In genomic region chr14:22994762-22995275, GRCh38 we compare ENCODE assay signal across 8 cellular contexts. TPM values are rescaled to one million over a fixed set of nuclear protein-coding genes. Genes with fewer than 3 reads are reported as not detected.
DNase-seq lines count a peak whose midpoint lies in the region; ATAC-seq lines count a peak whose summit lies in the region.

No MANE protein-coding gene starts in this region.

- POLR2A ChIA-PET in activated CD4-positive, alpha-beta T cell treated with anti-CD3 and anti-CD28 coated beads for 36 hours (lab: Charles Lee), result interaction anchor here (0.6 to 1.5 kb wide), 5 partner anchors 12 to 108 kb away, joined by 3 to 12 read pairs (median 4); partner anchors contain the start of gene PRMT5

- H3K9me3 Mint-ChIP-seq in activated CD4-positive, alpha-beta T cell treated with anti-CD3 and anti-CD28 coated beads for 36 hours (ENCODE audit: low read depth), result no peaks in the 10 kb centered on the region

- ATAC-seq in activated CD4-positive, alpha-beta T cell treated with anti-CD3 and anti-CD28 coated beads for 36 hours, result peak; percentile 78
- no peak for ATAC-seq in esophagus mucosa

- no peaks in the 10 kb centered on the region for H3K4me1 Mint-ChIP-seq in activated CD4-positive, alpha-beta T cell treated with anti-CD3 and anti-CD28 coated beads for 36 hours

- H3K27me3 Mint-ChIP-seq in activated CD4-positive, alpha-beta T cell treated with anti-CD3 and anti-CD28 coated beads for 36 hours, result no peaks in the 10 kb centered on the region

- CTCF ChIA-PET in activated CD4-positive, alpha-beta T cell treated with anti-CD3 and anti-CD28 coated beads for 36 hours (lab: Charles Lee), result interaction anchor here (0.5 to 18.1 kb wide), 29 partner anchors 9 to 306 kb away, joined by 3 to 751 read pairs (median 4); partner anchors contain the start of genes ACIN1, AJUBA, C14orf119 and CDH24

- no peak overlapping the region for H3K27ac Mint-ChIP-seq in activated CD4-positive, alpha-beta T cell treated with anti-CD3 and anti-CD28 coated beads for 36 hours

- intact Hi-C loops in activated CD4-positive, alpha-beta T cell treated with anti-CD3 and anti-CD28 coated beads for 36 hours (cut with DNase I, micrococcal nuclease), result loop anchor here (1.0 to 2.0 kb wide), 2 partner anchors 63 to 64 kb away; no protein-coding TSS in a partner anchor

- H3K36me3 Mint-ChIP-seq in activated CD4-positive, alpha-beta T cell treated with anti-CD3 and anti-CD28 coated beads for 36 hours (ENCODE audit: low read depth), result no peaks in the 10 kb centered on the region

- peak; percentile 59 for DNase-seq in activated CD4-positive, alpha-beta T cell treated with anti-CD3 and anti-CD28 coated beads for 36 hours
- no peak for DNase-seq in activated CD4-positive, alpha-beta T cell treated with anti-CD3 and anti-CD28 coated beads for 1 hour
- DNase-seq in NCI-H2171 treated with DMSO at 0.1 percent for 48 hours (lab: John Stamatoyannopoulos, UW) (peak; percentile 90), amniotic epithelial cell (ENCODE audit: low read depth) (peak; percentile 45), islet precursor cell (peak; percentile 75), superior temporal gyrus (ENCODE audit: extremely low spot score) (peak; percentile 33), NCI-H128 (lab: John Stamatoyannopoulos, UW; ENCODE audit: unreplicated experiment) (no peak)

- H3K4me3 Mint-ChIP-seq in activated CD4-positive, alpha-beta T cell treated with anti-CD3 and anti-CD28 coated beads for 36 hours, result no peak overlapping the region

RNA-seq across cellular contexts. Expression of gene AJUBA, which starts 12.5 kb away (rescaled TPM):
- total RNA-seq in activated CD4-positive, alpha-beta T cell treated with anti-CD3 and anti-CD28 coated beads for 36 hours, result 1 to 10 TPM; 2.9 to 3.2 TPM
- 26.6 TPM for total RNA-seq in esophagus mucosa

RNA-seq across cellular contexts. Expression of gene C14orf93, which starts 15.1 kb away (rescaled TPM):
- total RNA-seq in activated CD4-positive, alpha-beta T cell treated with anti-CD3 and anti-CD28 coated beads for 36 hours, result 10 to 100 TPM; 10.7 to 11.5 TPM
- 4.6 TPM for total RNA-seq in esophagus mucosa

RNA-seq across cellular contexts. Expression of gene HAUS4, which starts 37.9 kb away (rescaled TPM):
- total RNA-seq in activated CD4-positive, alpha-beta T cell treated with anti-CD3 and anti-CD28 coated beads for 36 hours, result 10 to 100 TPM; 62.5 to 84.4 TPM
- total RNA-seq in esophagus mucosa, result 32.9 TPM

RNA-seq across cellular contexts. Expression of gene PSMB5, which starts 39.9 kb away (rescaled TPM):
- 100 to 1,000 TPM; 104 to 129 TPM for total RNA-seq in activated CD4-positive, alpha-beta T cell treated with anti-CD3 and anti-CD28 coated beads for 36 hours
- total RNA-seq in esophagus mucosa, result 105 TPM

RNA-seq across cellular contexts. Expression of gene PSMB11, which starts 47.2 kb away (rescaled TPM):
- not detected for total RNA-seq in activated CD4-positive, alpha-beta T cell treated with anti-CD3 and anti-CD28 coated beads for 36 hours
- total RNA-seq in esophagus mucosa, result not detected

Comparison
In these comparisons a context has a peak if more than half of its experiments do, and no peak if none do; other contexts are left out.
1. DNase-seq: peak in activated CD4-positive, alpha-beta T cell treated with anti-CD3 and anti-CD28 coated beads for 36 hours (single experiment), NCI-H2171 treated with DMSO at 0.1 percent for 48 hours (single experiment), amniotic epithelial cell (single experiment), islet precursor cell (single experiment) and superior temporal gyrus (single experiment); none in activated CD4-positive, alpha-beta T cell treated with anti-CD3 and anti-CD28 coated beads for 1 hour (single experiment) and NCI-H128 (single experiment).